In the genomic region with DNA sequence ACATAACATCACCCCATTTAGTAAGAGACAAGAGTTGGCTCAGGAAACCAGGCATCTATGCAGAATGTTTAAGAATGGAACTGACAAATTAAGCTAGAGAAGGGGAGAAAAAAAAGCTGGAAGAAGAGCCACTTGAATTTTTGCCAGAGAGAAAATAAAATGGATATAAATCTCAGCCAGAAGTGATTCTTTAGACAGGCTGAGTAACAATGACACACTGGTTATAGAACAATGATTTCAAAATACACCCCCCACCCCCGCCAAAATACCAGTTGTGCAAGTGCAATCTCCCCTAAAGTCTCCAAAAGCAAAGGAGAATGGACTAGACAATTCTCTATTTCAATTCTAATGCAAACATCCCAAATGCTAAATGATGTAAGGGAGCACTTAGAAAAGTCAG, we compare ENCODE assay signal across 12 cellular contexts. TPM values are rescaled to one million over a fixed set of nuclear protein-coding genes. Genes with fewer than 3 reads are reported as not detected.
A peak's percentile ranks its signal among the peaks of the same experiment; 100 is the strongest.
DNase-seq lines count a peak whose midpoint lies in the region; ATAC-seq and TF ChIP-seq lines count a peak whose summit lies in the region.
"Had no signal": no experiment of that assay in that cellular context is flagged by ENCODE, and none has a peak within 500 bp of the region (broad histone marks: within the 10 kb centered on the region; RNA-seq: fewer than 3 reads in every experiment).

No MANE protein-coding gene starts in this region.

- H3K27ac ChIP-seq in esophagus squamous epithelium (peak overlapping the region; percentile 7 to 77 (median 45)), right cardiac atrium (ENCODE audit: low read length) (no peak overlapping the region)

- no peak overlapping the region for H3K4me3 ChIP-seq in esophagus squamous epithelium
- H3K4me3 ChIP-seq in right cardiac atrium (ENCODE audit: low read length), result no peak overlapping the region
- H3K4me3 ChIP-seq: spleen had no signal

- H3K27me3 Mint-ChIP-seq in stimulated activated memory B cell treated with anti-CD40 and anti-IgM and Interleukin-4, amounts not matched to agents 10 μg/mL and 1 μg/mL and 100 μg/mL, for 72 hours, result no peaks in the 10 kb centered on the region

- no peak for TF ChIP-seq POLR2A in esophagus squamous epithelium (IDR thresholded peaks at IDR 0.05)

- H3K27ac Mint-ChIP-seq in stimulated activated memory B cell treated with anti-CD40 and anti-IgM and Interleukin-4, amounts not matched to agents 10 μg/mL and 1 μg/mL and 100 μg/mL, for 72 hours, result no peak overlapping the region
- H3K27ac Mint-ChIP-seq: activated naive CD4-positive, alpha-beta T cell treated with anti-CD3 and anti-CD28 coated beads, Interleukin-2, amount 50 U/mL, for 72 hours had no signal

- TF ChIP-seq CTCF in esophagus squamous epithelium (IDR thresholded peaks at IDR 0.05), result no peak

- 8 to 9% methylated on average over 1 of the region's 1 CpG for WGBS in esophagus squamous epithelium, 2 donors
- WGBS in right cardiac atrium, result 55% methylated on average over 1 of the region's 1 CpG

- peaks cover 0 to 45% (median 6%) of the 10 kb centered on the region in 3 donors for H3K36me3 ChIP-seq in esophagus squamous epithelium

- DNase-seq in EL, result peak; percentile 36
- peak; percentile 38 for DNase-seq in RKO (ENCODE audit: low spot score)
- DNase-seq in esophagus squamous epithelium (lab: John Stamatoyannopoulos, UW), result no peak
- peak; percentile 0 for DNase-seq in posterior vena cava (ENCODE audit: low spot score)
- DNase-seq in NCI-H1436 (lab: John Stamatoyannopoulos, UW), result no peak
- DNase-seq in right cardiac atrium, result no peak
- DNase-seq: activated CD4-positive, alpha-beta T cell treated with anti-CD3 and anti-CD28 coated beads for 48 hours; SHP77 treated with DMSO at 0.1 percent for 48 hours; spleen had no signal

- H3K4me1 ChIP-seq in esophagus squamous epithelium (peaks cover 16 to 54% (median 36%) of the 10 kb centered on the region in 3 donors), right cardiac atrium (ENCODE audit: control insufficient read depth, insufficient read depth, low read length) (peaks cover 6% of the 10 kb centered on the region)

- no peaks in the 10 kb centered on the region for H3K9me3 Mint-ChIP-seq in stimulated activated memory B cell treated with anti-CD40 and anti-IgM and Interleukin-4, amounts not matched to agents 10 μg/mL and 1 μg/mL and 100 μg/mL, for 72 hours
- H3K9me3 Mint-ChIP-seq: activated naive CD4-positive, alpha-beta T cell treated with anti-CD3 and anti-CD28 coated beads, Interleukin-2, amount 50 U/mL, for 72 hours had no signal

- intact Hi-C loops in esophagus squamous epithelium (cut with DNase I), result no loop called here
- intact Hi-C loops in posterior vena cava (cut with DNase I), result loop anchor here in 1 of 2 donors (10.0 kb wide), 1 partner anchor 99 kb away; a partner anchor contains a TSS
- intact Hi-C loops in right cardiac atrium (cut with DNase I), result loop anchor here in 2 of 4 donors (5.0 to 10.0 kb wide), 3 partner anchors 37 to 102 kb away; a partner anchor contains a TSS

- ATAC-seq in stimulated activated memory B cell treated with anti-CD40 and anti-IgM and Interleukin-4, amounts not matched to agents 10 μg/mL and 1 μg/mL and 100 μg/mL, for 72 hours, result no peak
- ATAC-seq in right cardiac atrium, result no peak
- no peak for ATAC-seq in HG02759 (IDR thresholded peaks at IDR 0.05; ENCODE audit: unreplicated experiment)
- ATAC-seq: activated naive CD4-positive, alpha-beta T cell treated with anti-CD3 and anti-CD28 coated beads, Interleukin-2, amount 50 U/mL, for 72 hours had no signal

- H3K4me1 Mint-ChIP-seq in stimulated activated memory B cell treated with anti-CD40 and anti-IgM and Interleukin-4, amounts not matched to agents 10 μg/mL and 1 μg/mL and 100 μg/mL, for 72 hours, result peaks cover 20% of the 10 kb centered on the region

- H3K4me3 Mint-ChIP-seq in stimulated activated memory B cell treated with anti-CD40 and anti-IgM and Interleukin-4, amounts not matched to agents 10 μg/mL and 1 μg/mL and 100 μg/mL, for 72 hours, result no peak overlapping the region

- peaks cover 27% of the 10 kb centered on the region for H3K36me3 Mint-ChIP-seq in stimulated activated memory B cell treated with anti-CD40 and anti-IgM and Interleukin-4, amounts not matched to agents 10 μg/mL and 1 μg/mL and 100 μg/mL, for 72 hours

- H3K27me3 ChIP-seq in esophagus squamous epithelium (no peaks in the 10 kb centered on the region), right cardiac atrium (ENCODE audit: control insufficient read depth, insufficient read depth) (no peaks in the 10 kb centered on the region)
- H3K27me3 ChIP-seq: spleen had no signal

- H3K9me3 ChIP-seq in esophagus squamous epithelium (no peaks in the 10 kb centered on the region), right cardiac atrium (ENCODE audit: control insufficient read depth, low read length) (no peaks in the 10 kb centered on the region)
- H3K9me3 ChIP-seq: spleen had no signal

RNA-seq across cellular contexts. Expression of a gene that starts 22.4 kb away (rescaled TPM):
- total RNA-seq in esophagus squamous epithelium, result 10 to 100 TPM; 27.3 to 44.3 (median 36.9) TPM
- total RNA-seq in posterior vena cava, result 10 to 100 TPM; 37.5 to 38.2 TPM
- 10 to 100 TPM; 44.5 to 54.9 (median 49.3) TPM for total RNA-seq in right cardiac atrium
- 35.0 TPM for polyA plus RNA-seq in right cardiac atrium

RNA-seq across cellular contexts. Expression of a gene that starts 26.4 kb away (rescaled TPM):
- total RNA-seq in esophagus squamous epithelium (10 to 100 TPM; 10.3 to 23.3 (median 17.2) TPM), posterior vena cava (10 to 100 TPM; 40.3 to 41.4 TPM), right cardiac atrium (10 to 100 TPM; 31.9 to 46.9 (median 38.5) TPM)
- 71.4 TPM for polyA plus RNA-seq in right cardiac atrium

RNA-seq across cellular contexts. Expression of a gene that starts 29.3 kb away (rescaled TPM):
- total RNA-seq in esophagus squamous epithelium (10 to 100 TPM; 20.6 to 40.8 (median 34.1) TPM), posterior vena cava (10 to 100 TPM; 12.9 to 14.8 TPM), right cardiac atrium (10 to 100 TPM; 13.7 to 21.1 (median 19.3) TPM)
- 19.8 TPM for polyA plus RNA-seq in right cardiac atrium

RNA-seq across cellular contexts. Expression of a gene that starts 39.7 kb away (rescaled TPM):
- total RNA-seq in esophagus squamous epithelium (1 to 10 TPM in 3 of 4 donors, under 1 TPM in 1; 0.64 to 2.7 (median 2.1) TPM), posterior vena cava (1 to 10 TPM in 1 of 2 donors, under 1 TPM in 1; 0.86 to 1.2 TPM), right cardiac atrium (1 to 10 TPM; 1.2 to 4.0 (median 2.3) TPM)
- polyA plus RNA-seq in right cardiac atrium, result 1.8 TPM

Comparison
In these comparisons a context has a peak if more than half of its experiments do, and no peak if none do; other contexts are left out.
1. DNase-seq: peak in EL (single experiment), RKO (single experiment) and posterior vena cava (single experiment); none in esophagus squamous epithelium (single experiment), NCI-H1436 (single experiment) and right cardiac atrium (0 of 3).